1 cellular context compared by ENCODE assay signal in genomic region chr17:42388381-42389134, GRCh38.
TF ChIP-seq lines count a peak whose summit lies in the region.

Gene STAT3, minus strand, starts transcription at chr17:42388442. Its CDS starts 39,926 bp downstream, at chr17:42348516.

TF ChIP-seq in HEK293, 187 proteins besides CTCF, POLR2A, EP300 and RAD21 (continued from another document and continues in another):
- peak; percentile 47; the same call in 1 of the 2 replicates for TF ChIP-seq ZBTB11 (tag by site-specific recombination; conservative IDR thresholded peaks at IDR 0.05; ENCODE audit: low read depth)
- TF ChIP-seq, protein P1, sequence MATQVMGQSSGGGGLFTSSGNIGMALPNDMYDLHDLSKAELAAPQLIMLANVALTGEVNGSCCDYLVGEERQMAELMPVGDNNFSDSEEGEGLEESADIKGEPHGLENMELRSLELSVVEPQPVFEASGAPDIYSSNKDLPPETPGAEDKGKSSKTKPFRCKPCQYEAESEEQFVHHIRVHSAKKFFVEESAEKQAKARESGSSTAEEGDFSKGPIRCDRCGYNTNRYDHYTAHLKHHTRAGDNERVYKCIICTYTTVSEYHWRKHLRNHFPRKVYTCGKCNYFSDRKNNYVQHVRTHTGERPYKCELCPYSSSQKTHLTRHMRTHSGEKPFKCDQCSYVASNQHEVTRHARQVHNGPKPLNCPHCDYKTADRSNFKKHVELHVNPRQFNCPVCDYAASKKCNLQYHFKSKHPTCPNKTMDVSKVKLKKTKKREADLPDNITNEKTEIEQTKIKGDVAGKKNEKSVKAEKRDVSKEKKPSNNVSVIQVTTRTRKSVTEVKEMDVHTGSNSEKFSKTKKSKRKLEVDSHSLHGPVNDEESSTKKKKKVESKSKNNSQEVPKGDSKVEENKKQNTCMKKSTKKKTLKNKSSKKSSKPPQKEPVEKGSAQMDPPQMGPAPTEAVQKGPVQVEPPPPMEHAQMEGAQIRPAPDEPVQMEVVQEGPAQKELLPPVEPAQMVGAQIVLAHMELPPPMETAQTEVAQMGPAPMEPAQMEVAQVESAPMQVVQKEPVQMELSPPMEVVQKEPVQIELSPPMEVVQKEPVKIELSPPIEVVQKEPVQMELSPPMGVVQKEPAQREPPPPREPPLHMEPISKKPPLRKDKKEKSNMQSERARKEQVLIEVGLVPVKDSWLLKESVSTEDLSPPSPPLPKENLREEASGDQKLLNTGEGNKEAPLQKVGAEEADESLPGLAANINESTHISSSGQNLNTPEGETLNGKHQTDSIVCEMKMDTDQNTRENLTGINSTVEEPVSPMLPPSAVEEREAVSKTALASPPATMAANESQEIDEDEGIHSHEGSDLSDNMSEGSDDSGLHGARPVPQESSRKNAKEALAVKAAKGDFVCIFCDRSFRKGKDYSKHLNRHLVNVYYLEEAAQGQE (tag by site-specific recombination; IDR thresholded peaks at IDR 0.05): peak; percentile 46; the same call in 1 of the 2 replicates
- TF ChIP-seq YY2 (tag by site-specific recombination; IDR thresholded peaks at IDR 0.05): peak; percentile 63; the same call in 1 of the 2 replicates
- peak; percentile 93 for TF ChIP-seq ZFP69B (tag by site-specific recombination; IDR thresholded peaks at IDR 0.05)
- peak; percentile 34; the same call in 1 of the 2 replicates for TF ChIP-seq REPIN1 (tag by site-specific recombination; IDR thresholded peaks at IDR 0.05; ENCODE audit: low read depth)
- peak; percentile 87; the same call in 1 of the 2 replicates for TF ChIP-seq ZNF558 (tag by site-specific recombination; IDR thresholded peaks at IDR 0.05)
- peak; percentile 91 for TF ChIP-seq PATZ1 (tag by site-specific recombination; IDR thresholded peaks at IDR 0.05)
- TF ChIP-seq ZNF26 (tag by site-specific recombination; IDR thresholded peaks at IDR 0.05): no peak
- peak; percentile 70 for TF ChIP-seq YY1 (tag by site-specific recombination; IDR thresholded peaks at IDR 0.05)
- TF ChIP-seq ZFP41 (tag by site-specific recombination; IDR thresholded peaks at IDR 0.05; ENCODE audit: borderline replicate concordance): no peak
- no peak for TF ChIP-seq ZNF473 (tag by site-specific recombination; IDR thresholded peaks at IDR 0.05)
- no peak for TF ChIP-seq ZNF223 (tag by site-specific recombination; IDR thresholded peaks at IDR 0.05)
- no peak for TF ChIP-seq ZNF19 (tag by site-specific recombination; IDR thresholded peaks at IDR 0.05; ENCODE audit: low read depth)
- peak; percentile 38; the same call in 1 of the 2 replicates for TF ChIP-seq PRDM1 (tag by site-specific recombination; IDR thresholded peaks at IDR 0.05)
- no peak; the same call in 1 of the 2 replicates for TF ChIP-seq GLI2 (tag by site-specific recombination; IDR thresholded peaks at IDR 0.05; ENCODE audit: borderline replicate concordance, low read depth)
- peak; percentile 86; the same call in 1 of the 2 replicates for TF ChIP-seq ZNF610 (tag by site-specific recombination; IDR thresholded peaks at IDR 0.05; ENCODE audit: borderline replicate concordance)
- TF ChIP-seq, protein P2, sequence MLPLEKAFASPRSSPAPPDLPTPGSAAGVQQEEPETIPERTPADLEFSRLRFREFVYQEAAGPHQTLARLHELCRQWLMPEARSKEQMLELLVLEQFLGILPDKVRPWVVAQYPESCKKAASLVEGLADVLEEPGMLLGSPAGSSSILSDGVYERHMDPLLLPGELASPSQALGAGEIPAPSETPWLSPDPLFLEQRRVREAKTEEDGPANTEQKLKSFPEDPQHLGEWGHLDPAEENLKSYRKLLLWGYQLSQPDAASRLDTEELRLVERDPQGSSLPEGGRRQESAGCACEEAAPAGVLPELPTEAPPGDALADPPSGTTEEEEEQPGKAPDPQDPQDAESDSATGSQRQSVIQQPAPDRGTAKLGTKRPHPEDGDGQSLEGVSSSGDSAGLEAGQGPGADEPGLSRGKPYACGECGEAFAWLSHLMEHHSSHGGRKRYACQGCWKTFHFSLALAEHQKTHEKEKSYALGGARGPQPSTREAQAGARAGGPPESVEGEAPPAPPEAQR (tag by site-specific recombination; IDR thresholded peaks at IDR 0.05): peak; percentile 98
- no peak for TF ChIP-seq ZNF664 (tag by site-specific recombination; IDR thresholded peaks at IDR 0.05)
- TF ChIP-seq ZNF513 (tag by site-specific recombination; IDR thresholded peaks at IDR 0.05): no peak
- TF ChIP-seq, protein P3, sequence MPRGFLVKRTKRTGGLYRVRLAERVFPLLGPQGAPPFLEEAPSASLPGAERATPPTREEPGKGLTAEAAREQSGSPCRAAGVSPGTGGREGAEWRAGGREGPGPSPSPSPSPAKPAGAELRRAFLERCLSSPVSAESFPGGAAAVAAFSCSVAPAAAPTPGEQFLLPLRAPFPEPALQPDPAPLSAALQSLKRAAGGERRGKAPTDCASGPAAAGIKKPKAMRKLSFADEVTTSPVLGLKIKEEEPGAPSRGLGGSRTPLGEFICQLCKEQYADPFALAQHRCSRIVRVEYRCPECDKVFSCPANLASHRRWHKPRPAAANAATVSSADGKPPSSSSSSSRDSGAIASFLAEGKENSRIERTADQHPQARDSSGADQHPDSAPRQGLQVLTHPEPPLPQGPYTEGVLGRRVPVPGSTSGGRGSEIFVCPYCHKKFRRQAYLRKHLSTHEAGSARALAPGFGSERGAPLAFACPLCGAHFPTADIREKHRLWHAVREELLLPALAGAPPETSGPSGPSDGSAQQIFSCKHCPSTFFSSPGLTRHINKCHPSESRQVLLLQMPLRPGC (tag by site-specific recombination; IDR thresholded peaks at IDR 0.05): peak; percentile 94
- no peak for TF ChIP-seq ZNF670 (tag by site-specific recombination; IDR thresholded peaks at IDR 0.05; ENCODE audit: low read depth)
- TF ChIP-seq ZNF280C (tag by site-specific recombination; IDR thresholded peaks at IDR 0.05): no peak
- TF ChIP-seq ZBTB7A (tag by site-specific recombination; IDR thresholded peaks at IDR 0.05; ENCODE audit: low read depth): peak; percentile 97
- TF ChIP-seq ZNF585B (tag by site-specific recombination; IDR thresholded peaks at IDR 0.05): no peak
- peak; percentile 94 for TF ChIP-seq KLF7 (tag by site-specific recombination; IDR thresholded peaks at IDR 0.05; ENCODE audit: borderline replicate concordance)
- TF ChIP-seq ZNF114 (tag by site-specific recombination; IDR thresholded peaks at IDR 0.05): no peak
- TF ChIP-seq ZNF112 (tag by site-specific recombination; IDR thresholded peaks at IDR 0.05): no peak
- peak; percentile 86; the same call in 1 of the 2 replicates for TF ChIP-seq BCL11A (tag by site-specific recombination; IDR thresholded peaks at IDR 0.05; ENCODE audit: low read depth)
- peak; percentile 87 for TF ChIP-seq ZNF184 (tag by site-specific recombination; IDR thresholded peaks at IDR 0.05)
- TF ChIP-seq ZNF311 (tag by site-specific recombination; IDR thresholded peaks at IDR 0.05; ENCODE audit: borderline replicate concordance): no peak
- TF ChIP-seq ZNF132 (tag by site-specific recombination; IDR thresholded peaks at IDR 0.05; ENCODE audit: borderline replicate concordance): no peak
- peak; percentile 52 for TF ChIP-seq ZNF529 (tag by site-specific recombination; IDR thresholded peaks at IDR 0.05; ENCODE audit: insufficient replicate concordance)
- no peak for TF ChIP-seq ZNF239 (tag by site-specific recombination; IDR thresholded peaks at IDR 0.05)
- peak; percentile 69 for TF ChIP-seq ZIC2 (tag by site-specific recombination; IDR thresholded peaks at IDR 0.05)
- TF ChIP-seq, protein P4, sequence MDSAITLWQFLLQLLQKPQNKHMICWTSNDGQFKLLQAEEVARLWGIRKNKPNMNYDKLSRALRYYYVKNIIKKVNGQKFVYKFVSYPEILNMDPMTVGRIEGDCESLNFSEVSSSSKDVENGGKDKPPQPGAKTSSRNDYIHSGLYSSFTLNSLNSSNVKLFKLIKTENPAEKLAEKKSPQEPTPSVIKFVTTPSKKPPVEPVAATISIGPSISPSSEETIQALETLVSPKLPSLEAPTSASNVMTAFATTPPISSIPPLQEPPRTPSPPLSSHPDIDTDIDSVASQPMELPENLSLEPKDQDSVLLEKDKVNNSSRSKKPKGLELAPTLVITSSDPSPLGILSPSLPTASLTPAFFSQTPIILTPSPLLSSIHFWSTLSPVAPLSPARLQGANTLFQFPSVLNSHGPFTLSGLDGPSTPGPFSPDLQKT (IDR thresholded peaks at IDR 0.05; ENCODE audit: borderline replicate concordance, low read depth, low read length): peak; percentile 76; the same call in 1 of the 2 replicates
- TF ChIP-seq ZBTB8A (tag by site-specific recombination; IDR thresholded peaks at IDR 0.05): peak; percentile 78
- TF ChIP-seq KLF16 (tag by site-specific recombination; IDR thresholded peaks at IDR 0.05): peak; percentile 93
- peak; percentile 54 for TF ChIP-seq ZNF449 (tag by site-specific recombination; IDR thresholded peaks at IDR 0.05)
